In genomic region chr18:59202258-59202820, GRCh38 we compare ENCODE assay signal across 19 cellular contexts. TPM values are rescaled to one million over a fixed set of nuclear protein-coding genes. Genes with fewer than 3 reads are reported as not detected.
"Had no signal": no experiment of that assay in that cellular context is flagged by ENCODE, and none has a peak within 500 bp of the region (broad histone marks: within the 10 kb centered on the region; RNA-seq: fewer than 3 reads in every experiment).

No MANE protein-coding gene starts in this region.

- ATAC-seq: heart left ventricle; left lung; psoas muscle; right lobe of liver; stimulated activated memory B cell treated with anti-CD40 and anti-IgM and Interleukin-4, amounts not matched to agents 10 μg/mL and 1 μg/mL and 100 μg/mL, for 72 hours had no signal

- DNase-seq: activated CD4-positive, alpha-beta T cell treated with anti-CD3 and anti-CD28 coated beads, Interleukin-2, amount 10 ng/mL, durations not matched to agents 24 days and 14 days; activated CD8-positive, alpha-beta memory T cell treated with anti-CD3 and anti-CD28 coated beads for 24 hours; activated naive CD4-positive, alpha-beta T cell treated with anti-CD3 and anti-CD28 coated beads, Interleukin-2, amount 50 U/mL, for 16 hours; cortex of kidney; effector CD8-positive, alpha-beta T cell; foreskin melanocyte; heart left ventricle; left lung; nephron progenitor cell; psoas muscle; right lobe of liver had no signal

- H3K27ac Mint-ChIP-seq: activated CD4-positive, alpha-beta T cell treated with anti-CD3 and anti-CD28 coated beads, Interleukin-2, amount 10 ng/mL, durations not matched to agents 24 days and 14 days; nephron progenitor cell; stimulated activated memory B cell treated with anti-CD40 and anti-IgM and Interleukin-4, amounts not matched to agents 10 μg/mL and 1 μg/mL and 100 μg/mL, for 72 hours had no signal

- H3K4me1 Mint-ChIP-seq: activated CD4-positive, alpha-beta T cell treated with anti-CD3 and anti-CD28 coated beads, Interleukin-2, amount 10 ng/mL, durations not matched to agents 24 days and 14 days; central memory CD8-positive, alpha-beta T cell; nephron progenitor cell had no signal

- H3K36me3 Mint-ChIP-seq: stimulated activated memory B cell treated with anti-CD40 and anti-IgM and Interleukin-4, amounts not matched to agents 10 μg/mL and 1 μg/mL and 100 μg/mL, for 72 hours had no signal

- H3K27ac ChIP-seq: heart left ventricle, left lung, psoas muscle, right lobe of liver, tibial nerve, VCaP had no signal

- H3K27me3 ChIP-seq: right lobe of liver, tibial nerve had no signal

- H3K9me3 ChIP-seq: heart left ventricle, left lung, psoas muscle, right lobe of liver, tibial nerve had no signal

- FAIRE-seq: keratinocyte had no signal

- H3K4me3 Mint-ChIP-seq: activated CD4-positive, alpha-beta T cell treated with anti-CD3 and anti-CD28 coated beads, Interleukin-2, amount 10 ng/mL, durations not matched to agents 24 days and 14 days; central memory CD8-positive, alpha-beta T cell; nephron progenitor cell; stimulated activated memory B cell treated with anti-CD40 and anti-IgM and Interleukin-4, amounts not matched to agents 10 μg/mL and 1 μg/mL and 100 μg/mL, for 72 hours had no signal

- H3K36me3 ChIP-seq: heart left ventricle, left lung, right lobe of liver, tibial nerve had no signal

- H3K4me1 ChIP-seq: heart left ventricle, left lung, psoas muscle, right lobe of liver, tibial nerve had no signal

- H3K9me3 Mint-ChIP-seq: activated CD4-positive, alpha-beta T cell treated with anti-CD3 and anti-CD28 coated beads, Interleukin-2, amount 10 ng/mL, durations not matched to agents 24 days and 14 days; central memory CD8-positive, alpha-beta T cell; nephron progenitor cell; stimulated activated memory B cell treated with anti-CD40 and anti-IgM and Interleukin-4, amounts not matched to agents 10 μg/mL and 1 μg/mL and 100 μg/mL, for 72 hours had no signal

- H3K4me3 ChIP-seq: heart left ventricle, left lung, psoas muscle, right lobe of liver, tibial nerve had no signal

RNA-seq across cellular contexts. Expression of gene GRP, which starts 17.6 kb away (rescaled TPM):
- total RNA-seq: activated CD4-positive, alpha-beta T cell treated with anti-CD3 and anti-CD28 coated beads, Interleukin-2, amount 10 ng/mL, durations not matched to agents 24 days and 14 days; heart left ventricle; mesenteric fat pad; omental fat pad; psoas muscle; right lobe of liver; subcutaneous adipose tissue; tibial nerve had no signal
